ENCODE assay signal across 9 cellular contexts in genomic region chr5:95261369-95262175, GRCh38. TPM values are rescaled to one million over a fixed set of nuclear protein-coding genes. Genes with fewer than 3 reads are reported as not detected.
DNase-seq lines count a peak whose midpoint lies in the region; ATAC-seq, FAIRE-seq and TF ChIP-seq lines count a peak whose summit lies in the region.
"Had no signal": no experiment of that assay in that cellular context is flagged by ENCODE, and none has a peak within 500 bp of the region (broad histone marks: within the 10 kb centered on the region; RNA-seq: fewer than 3 reads in every experiment).

No MANE protein-coding gene starts in this region.

- H3K23ac ChIP-seq in mesendoderm (ENCODE audit: low read length), result no peak overlapping the region

- H4K20me1 ChIP-seq in K562 (replicated peaks; ENCODE audit: control insufficient read depth, insufficient read depth, low read length), result no peaks in the 10 kb centered on the region

- POLR2A ChIA-PET in K562 (lab: Yijun Ruan, JAX), result interaction anchor here (0.7 kb wide), 1 partner anchor 312 kb away, joined by 3 read pairs; no protein-coding TSS in a partner anchor

- no peak overlapping the region for H2AFZ ChIP-seq in K562 (ENCODE audit: low read depth, low read length)

- H3K56ac ChIP-seq in mesendoderm (ENCODE audit: low read length), result no peak overlapping the region

- H2AK5ac ChIP-seq in mesendoderm (ENCODE audit: low read length), result no peak overlapping the region

- no peak overlapping the region for H4K8ac ChIP-seq in mesendoderm (ENCODE audit: low read depth, low read length)

- H3K27ac ChIP-seq in K562 (ENCODE audit: extremely low read depth, low read depth, low read length), result no peak overlapping the region
- H3K27ac ChIP-seq in mesendoderm (ENCODE audit: low read depth, low read length), result no peak overlapping the region

- no peak overlapping the region for H3K9ac ChIP-seq in K562 (ENCODE audit: insufficient read depth in 1 of 2, low read depth in 2 of 2, low read length in 2 of 2)
- no peak overlapping the region for H3K9ac ChIP-seq in mesendoderm (ENCODE audit: low read length)

- TF ChIP-seq RAD21 in K562 (CRISPR knock-in tag; conservative IDR thresholded peaks at IDR 0.05 in 1 of 2, IDR thresholded peaks at IDR 0.05 in 1 of 2), result peak in 1 of 2 experiments; percentile 56; a peak in 3 of 4 replicates

- H3K4me1 ChIP-seq in K562 (replicated peaks in 1 of 2; ENCODE audit: control insufficient read depth in 2 of 2, insufficient read depth in 2 of 2, low read length in 2 of 2), result no peaks in the 10 kb centered on the region
- no peaks in the 10 kb centered on the region for H3K4me1 ChIP-seq in mesendoderm (ENCODE audit: control insufficient read depth, low read depth, low read length)

- no peak overlapping the region for H2BK15ac ChIP-seq in mesendoderm (replicated peaks; ENCODE audit: low read depth)

- H3K4me2 ChIP-seq in K562 (ENCODE audit: insufficient read depth, low read length) (no peak overlapping the region), mesendoderm (ENCODE audit: low read length) (no peak overlapping the region)

- no peaks in the 10 kb centered on the region for H3K9me1 ChIP-seq in K562 (ENCODE audit: control insufficient read depth, insufficient read depth, low read length)

- no peak overlapping the region for H2BK5ac ChIP-seq in mesendoderm (ENCODE audit: low read length)

- H3K79me1 ChIP-seq in mesendoderm (ENCODE audit: low read length), result no peaks in the 10 kb centered on the region

- CTCF ChIA-PET in K562 (lab: Yijun Ruan, JAX; ENCODE audit: low intra/inter-chr PET ratio), result interaction anchor here (1.3 kb wide), 1 partner anchor 293 kb away, joined by 3 read pairs; no protein-coding TSS in a partner anchor

- H3K36me3 ChIP-seq in K562 (ENCODE audit: control insufficient read depth, insufficient read depth, low read length) (no peaks in the 10 kb centered on the region), mesendoderm (ENCODE audit: control insufficient read depth, insufficient read depth, low read length) (no peaks in the 10 kb centered on the region)

- no peak for FAIRE-seq in K562 (lab: Jason Lieb, UNC)

- H3K18ac ChIP-seq in mesendoderm (ENCODE audit: low read length), result no peak overlapping the region

- H2BK120ac ChIP-seq in mesendoderm (ENCODE audit: low read depth, low read length), result no peak overlapping the region

- H3K4ac ChIP-seq in mesendoderm (ENCODE audit: low read depth, low read length), result no peak overlapping the region

- BruUV-seq in K562 (replicated peaks; lab: Mats Ljungman, UMichigan), result no TSS peak

- H3K79me2 ChIP-seq in K562 (ENCODE audit: control insufficient read depth, insufficient read depth, low read length) (no peaks in the 10 kb centered on the region), mesendoderm (ENCODE audit: control insufficient read depth, insufficient read depth, low read length) (no peaks in the 10 kb centered on the region)

- TF ChIP-seq CTCF in GM10266 (IDR thresholded peaks at IDR 0.05; ENCODE audit: control insufficient read depth, insufficient read depth, low read depth, missing control alignments) (peak; percentile 51), K562 (IDR thresholded peaks at IDR 0.05 in 2 of 3, conservative IDR thresholded peaks at IDR 0.05 in 1 of 3; ENCODE audit: insufficient read depth in 2 of 3, low read depth in 1 of 3, low read length in 3 of 3) (peak in 2 of 3 experiments; percentile 35 to 61; a peak in 3 of 6 replicates)

- intact Hi-C loops in K562 (cut with micrococcal nuclease), result loop anchor here (1.0 kb wide), 1 partner anchor 293 kb away; no protein-coding TSS in a partner anchor

- H3K9me3 ChIP-seq in K562 (replicated peaks; ENCODE audit: control insufficient read depth, insufficient read depth, low read depth, low read length), result no peaks in the 10 kb centered on the region

- in situ Hi-C loops in K562 (cut with MboI), result no loop called here

- ATAC-seq in K562, result peak; percentile 68; the same call in 2 of the 3 replicates
- no peak for ATAC-seq in HG03097 (IDR thresholded peaks at IDR 0.05; ENCODE audit: low FRiP score, unreplicated experiment)
- no peak for ATAC-seq in HG03378 (IDR thresholded peaks at IDR 0.05; ENCODE audit: unreplicated experiment)

- no peak for DNase-seq in GM10266 (ENCODE audit: extremely low spot score)
- DNase-seq in MV-4-11 (lab: John Stamatoyannopoulos, UW), result peak; percentile 90
- DNase-seq in K562 (ENCODE audit: extremely low read depth in 1 of 4, low spot score in 3 of 4), result peak in 2 of 4 experiments; percentile 15 to 31
- peak; percentile 23 for DNase-seq in mesendoderm
- DNase-seq in activated effector memory CD4-positive, alpha-beta T cell treated with Interleukin-2 at 50 U/mL for 16 hours, result no peak
- DNase-seq in activated naive CD4-positive, alpha-beta T cell (lab: John Stamatoyannopoulos, UW), result no peak
- DNase-seq: activated B cell treated with CpG ODN at 0.5 μM for 24 hours had no signal

- no peak overlapping the region for H4K5ac ChIP-seq in mesendoderm (ENCODE audit: low read length)

- TF ChIP-seq POLR2A in K562 (conservative IDR thresholded peaks at IDR 0.05), result no peak

- H3K4me3 ChIP-seq in K562 (no peak overlapping the region), mesendoderm (ENCODE audit: low read length) (no peak overlapping the region)

- H3K27me3 ChIP-seq in K562 (ENCODE audit: control insufficient read depth in 2 of 2, insufficient read depth in 2 of 2, low read length in 2 of 2) (no peaks in the 10 kb centered on the region), mesendoderm (ENCODE audit: insufficient read depth, low read length, poor library complexity) (no peaks in the 10 kb centered on the region)

- 4% methylated on average over 4 of the region's 4 CpGs for WGBS in K562 (ENCODE audit: insufficient coverage, low coverage, missing lambda C conversion rate)
- WGBS in mesendoderm (ENCODE audit: extremely low coverage, insufficient coverage, low lambda C conversion rate), result no CpG with 5 or more reads among the region's 4 CpGs

- TF ChIP-seq EP300 in K562 (IDR thresholded peaks at IDR 0.05; ENCODE audit: low read length), result no peak

TF ChIP-seq in K562, 482 proteins besides CTCF, POLR2A, EP300 and RAD21 (continues in another document):
- TF ChIP-seq CUX1 (CRISPR knock-in tag; IDR thresholded peaks at IDR 0.05) (no peak), FOXM1 (IDR thresholded peaks at IDR 0.05; ENCODE audit: low read depth) (no peak), FOXM1 (CRISPR knock-in tag; IDR thresholded peaks at IDR 0.05; ENCODE audit: low read depth) (no peak), RBM15 (IDR thresholded peaks at IDR 0.05; ENCODE audit: insufficient read depth, low read length) (no peak), SNIP1 (IDR thresholded peaks at IDR 0.05; ENCODE audit: low read depth) (no peak), EP400 (IDR thresholded peaks at IDR 0.05) (no peak)

RNA-seq across cellular contexts. Expression of gene MCTP1, which starts 23.3 kb away (rescaled TPM):
- 0.19 TPM in 1 of 2 replicates, not detected in the other for total RNA-seq in K562 (2011; cell fraction: chromatin; rRNA removed; ENCODE audit: low replicate concordance)
- total RNA-seq in K562 (2011; cell fraction: nucleolus; rRNA removed), result not detected in 2 replicates
- not detected in 2 replicates for total RNA-seq in K562 (2011; cell fraction: nucleoplasm; rRNA removed)
- total RNA-seq in K562 (2014; rRNA removed) (not detected in 2 replicates), K562 (2014; rRNA removed; fragmentation: Illumina TruSeq; extraction: Trizol) (0.04 TPM in 1 of 2 replicates, not detected in the other), K562 (2015; rRNA removed; fragmentation: Illumina TruSeq; extraction: Trizol) (0.11 TPM in 1 of 2 replicates, not detected in the other), K562 (2021) (0.04 and 0.31 TPM in 2 replicates)
- polyA plus RNA-seq in K562 (2011; rRNA removed) (0.06 TPM in 1 of 2 replicates, not detected in the other), K562 (2014; fragmentation: Illumina TruSeq; extraction: Trizol) (0.04 TPM in 1 of 2 replicates, not detected in the other), K562 (2014; fragmentation: Nextera tagmentation; extraction: Ambion mirVana) (under 1 TPM; 0.39 to 0.93 TPM), K562 (2014; rRNA removed) (not detected in 2 replicates)
- polyA plus RNA-seq in K562 (2011; cell fraction: cytosol; rRNA removed), result not detected in 2 replicates
- not detected in 2 replicates for polyA plus RNA-seq in K562 (2011; cell fraction: nucleus; rRNA removed)
- 0.53 and 1.1 TPM in 2 replicates for polyA plus RNA-seq in K562 (2012)
- polyA minus RNA-seq in K562 (2011; rRNA and poly(A)+ RNA removed), result not detected in 2 replicates
- not detected in 2 replicates for polyA minus RNA-seq in K562 (2011; cell fraction: cytosol; rRNA and poly(A)+ RNA removed)
- 0.13 and 0.22 TPM in 2 replicates for polyA minus RNA-seq in K562 (2011; cell fraction: nucleus; rRNA and poly(A)+ RNA removed)
- 1.3 TPM for polyA plus RNA-seq in mesendoderm (2013, experiment 1 of 2)
- 1.4 TPM for polyA plus RNA-seq in mesendoderm (2013, experiment 2 of 2)

Comparison
In these comparisons a context has a peak if more than half of its experiments do, and no peak if none do; other contexts are left out.
1. DNase-seq: peak in MV-4-11 (single experiment) and mesendoderm (single experiment); none in GM10266 (single experiment), activated effector memory CD4-positive, alpha-beta T cell treated with Interleukin-2 at 50 U/mL for 16 hours (single experiment) and activated naive CD4-positive, alpha-beta T cell (0 of 4).